In genomic region chr2:17337507-17337906, GRCh38 we compare ENCODE assay signal across 23 cellular contexts.
DNase-seq lines count a peak whose midpoint lies in the region; ATAC-seq, FAIRE-seq and TF ChIP-seq lines count a peak whose summit lies in the region.
"Had no signal": no experiment of that assay in that cellular context is flagged by ENCODE, and none has a peak within 500 bp of the region (broad histone marks: within the 10 kb centered on the region; RNA-seq: fewer than 3 reads in every experiment).

No MANE protein-coding gene starts in this region.

- peak; percentile 15 for DNase-seq in bronchial epithelial cell (ENCODE audit: low read depth)
- DNase-seq in epithelial cell of esophagus (ENCODE audit: low read depth), result peak; percentile 11
- DNase-seq in keratinocyte (ENCODE audit: low read depth, low spot score), result no peak
- DNase-seq in activated CD4-positive, CD25-positive, alpha-beta regulatory T cell treated with anti-CD3 and anti-CD28 coated beads, Interleukin-2, amount 50 U/mL, for 72 hours, result no peak
- DNase-seq in aorta, result no peak
- no peak for DNase-seq in H7
- DNase-seq: 8988T; ACHN; BE2C; C1 segment of cervical spinal cord; CD4-positive, alpha-beta memory T cell; CD4-positive, CD25-positive, alpha-beta regulatory T cell; CD8-positive, alpha-beta memory T cell; COR-L47; DMS79 treated with DMSO at 0.1 percent for 48 hours; GF-D8 had no signal

- no peaks in the 10 kb centered on the region for H3K9me1 ChIP-seq in keratinocyte (ENCODE audit: control insufficient read depth, extremely low read depth, insufficient read depth, low read length)

- ATAC-seq in esophagus mucosa (peak; percentile 97), aorta (ENCODE audit: low FRiP score) (no peak), GM18909 (IDR thresholded peaks at IDR 0.05; ENCODE audit: poor library complexity, unreplicated experiment) (no peak)

- no peaks in the 10 kb centered on the region for H3K9me3 ChIP-seq in keratinocyte (ENCODE audit: control insufficient read depth, low read depth, low read length)
- H3K9me3 ChIP-seq in aorta (ENCODE audit: control insufficient read depth, low read length), result peaks cover 2% of the 10 kb centered on the region
- H3K9me3 ChIP-seq: BE2C, BLaER1 had no signal

- 72 to 76% methylated on average over 3 of the region's 3 CpGs for WGBS in aorta, 2 donors

- dilution Hi-C loops in keratinocyte (cut with MboI; ENCODE audit: extremely low pct_ligation_motif_present, low sequenced_read_pairs), result no loop called here

- TF ChIP-seq CTCF in bronchial epithelial cell (IDR thresholded peaks at IDR 0.05; ENCODE audit: insufficient read depth, low read length, severe bottlenecking) (no peak), epithelial cell of esophagus (IDR thresholded peaks at IDR 0.05; ENCODE audit: insufficient read depth, low read depth, low read length, missing control alignments) (no peak), keratinocyte (optimal IDR thresholded peaks at IDR 0.05 in 1 of 3, IDR thresholded peaks at IDR 0.05 in 1 of 3, conservative IDR thresholded peaks at IDR 0.05 in 1 of 3; ENCODE audit: extremely low read depth in 1 of 3, insufficient read depth in 2 of 3, low read length in 3 of 3) (no peak)

- H3K36me3 ChIP-seq in bronchial epithelial cell (ENCODE audit: control insufficient read depth, insufficient read depth, low read length), result no peaks in the 10 kb centered on the region
- no peaks in the 10 kb centered on the region for H3K36me3 ChIP-seq in keratinocyte (ENCODE audit: control insufficient read depth in 2 of 2, extremely low read depth in 1 of 2, insufficient read depth in 2 of 2, low read length in 2 of 2)
- H3K36me3 ChIP-seq in aorta (ENCODE audit: control insufficient read depth in 1 of 2, insufficient read depth in 2 of 2, low read length in 1 of 2), result no peaks in the 10 kb centered on the region
- H3K36me3 ChIP-seq in H7 (replicated peaks; ENCODE audit: control insufficient read depth, insufficient read depth, low read length), result no peaks in the 10 kb centered on the region
- H3K36me3 ChIP-seq: BE2C, BLaER1 had no signal

- H3K79me2 ChIP-seq in keratinocyte (ENCODE audit: control insufficient read depth, insufficient read depth, low read length), result no peaks in the 10 kb centered on the region

- H3K4me1 ChIP-seq in keratinocyte (ENCODE audit: control insufficient read depth, extremely low read depth, insufficient read depth, low read length) (no peaks in the 10 kb centered on the region), aorta (ENCODE audit: control insufficient read depth in 1 of 2, insufficient read depth in 2 of 2, low read length in 2 of 2) (no peaks in the 10 kb centered on the region)
- H3K4me1 ChIP-seq: BE2C, BLaER1 had no signal

- H4K20me1 ChIP-seq in keratinocyte (ENCODE audit: control insufficient read depth, extremely low read depth, insufficient read depth, low read length), result no peaks in the 10 kb centered on the region
- H4K20me1 ChIP-seq: BLaER1 had no signal

- H3K4me2 ChIP-seq in keratinocyte (ENCODE audit: control insufficient read depth, extremely low read depth, insufficient read depth, low read depth, low read length), result no peak overlapping the region
- H3K4me2 ChIP-seq: BLaER1 had no signal

- intact Hi-C loops in aorta (cut with DNase I), result no loop called here

- H2AFZ ChIP-seq in keratinocyte (ENCODE audit: control insufficient read depth, low read length), result no peak overlapping the region

- FAIRE-seq in bronchial epithelial cell (lab: Jason Lieb, UNC) (no peak), keratinocyte (lab: Jason Lieb, UNC) (peak; percentile 32)
- FAIRE-seq: A204.1, D721Med, G401.6, GM12891 had no signal

- H3K27ac ChIP-seq in keratinocyte (ENCODE audit: control insufficient read depth, insufficient read depth, low read length) (no peak overlapping the region), aorta (ENCODE audit: low read depth in 1 of 2, low read length in 2 of 2) (no peak overlapping the region)
- H3K27ac ChIP-seq: BLaER1 had no signal

- H3K27me3 ChIP-seq in bronchial epithelial cell (ENCODE audit: control insufficient read depth, insufficient read depth, low read length), result no peaks in the 10 kb centered on the region
- no peaks in the 10 kb centered on the region for H3K27me3 ChIP-seq in keratinocyte (ENCODE audit: control insufficient read depth, extremely low read depth, insufficient read depth, low read length)
- no peaks in the 10 kb centered on the region for H3K27me3 ChIP-seq in aorta (ENCODE audit: control insufficient read depth in 1 of 2, insufficient read depth in 2 of 2, low read length in 1 of 2)
- no peaks in the 10 kb centered on the region for H3K27me3 ChIP-seq in H7 (ENCODE audit: control insufficient read depth, insufficient read depth, low read length)
- H3K27me3 ChIP-seq: BE2C, BLaER1 had no signal

- H3K4me3 ChIP-seq in bronchial epithelial cell (ENCODE audit: low read depth, low read length) (no peak overlapping the region), epithelial cell of esophagus (ENCODE audit: low read length) (no peak overlapping the region), keratinocyte (ENCODE audit: control insufficient read depth in 2 of 3, extremely low read depth in 1 of 3, insufficient read depth in 2 of 3, low read depth in 1 of 3, low read length in 3 of 3) (no peak overlapping the region), aorta (ENCODE audit: low read length in 2 of 2) (no peak overlapping the region), H7 (ENCODE audit: insufficient read depth, low read depth, low read length) (no peak overlapping the region)
- H3K4me3 ChIP-seq: BLaER1 had no signal

- no peak overlapping the region for H3K9ac ChIP-seq in keratinocyte (ENCODE audit: control insufficient read depth, extremely low read depth, insufficient read depth, low read length)
- H3K9ac ChIP-seq: BLaER1 had no signal

Comparison
In these comparisons a context has a peak if more than half of its experiments do, and no peak if none do; other contexts are left out.
1. DNase-seq: peak in bronchial epithelial cell (single experiment) and epithelial cell of esophagus (single experiment); none in keratinocyte (single experiment), activated CD4-positive, CD25-positive, alpha-beta regulatory T cell treated with anti-CD3 and anti-CD28 coated beads, Interleukin-2, amount 50 U/mL, for 72 hours (single experiment), aorta (0 of 2) and H7 (single experiment).